Comparison of ENCODE assay signal across 25 cellular contexts in genomic region chr16:58709338-58709737, GRCh38. TPM values are rescaled to one million over a fixed set of nuclear protein-coding genes. Genes with fewer than 3 reads are reported as not detected.
A peak's percentile ranks its signal among the peaks of the same experiment; 100 is the strongest.
DNase-seq lines count a peak whose midpoint lies in the region; ATAC-seq, FAIRE-seq and TF ChIP-seq lines count a peak whose summit lies in the region.
"Had no signal": no experiment of that assay in that cellular context is flagged by ENCODE, and none has a peak within 500 bp of the region (broad histone marks: within the 10 kb centered on the region; RNA-seq: fewer than 3 reads in every experiment).

No MANE protein-coding gene starts in this region.

- FAIRE-seq in GM18507 (lab: Jason Lieb, UNC): peak; percentile 85

- H3K36me3 Mint-ChIP-seq in MCF 10A (ENCODE audit: insufficient read depth, unreplicated experiment): peaks cover 70% of the 10 kb centered on the region
- H3K36me3 Mint-ChIP-seq: natural killer cell had no signal

- intact Hi-C loops in posterior cingulate gyrus (cut with DNase I) (no loop called here), MCF 10A (cut with micrococcal nuclease) (no loop called here)

- H3K9me3 Mint-ChIP-seq in MCF 10A (ENCODE audit: unreplicated experiment): no peaks in the 10 kb centered on the region
- H3K9me3 Mint-ChIP-seq: H9, mesothelial cell of epicardium, natural killer cell had no signal

- CTCF ChIA-PET in MCF 10A (lab: Yijun Ruan, JAX): interaction anchor here (0.6 to 2.3 kb wide), 2 partner anchors 9 to 15 kb away, joined by 4 to 11 read pairs; no protein-coding TSS in a partner anchor

- peak; percentile 65 for ATAC-seq in HG03139 (IDR thresholded peaks at IDR 0.05; ENCODE audit: unreplicated experiment)
- ATAC-seq: body of pancreas, natural killer cell had no signal

- no peak overlapping the region for H3K4me3 Mint-ChIP-seq in MCF 10A (ENCODE audit: unreplicated experiment)
- H3K4me3 Mint-ChIP-seq: H9, mesothelial cell of epicardium, natural killer cell had no signal

- no peak overlapping the region for H3K27ac Mint-ChIP-seq in MCF 10A (ENCODE audit: low read depth, unreplicated experiment)
- H3K27ac Mint-ChIP-seq: H9, mesothelial cell of epicardium, natural killer cell had no signal

- no TSS peak for BruUV-seq in MCF 10A (replicated peaks; lab: Mats Ljungman, UMichigan)

- no peaks in the 10 kb centered on the region for H3K4me1 Mint-ChIP-seq in MCF 10A (ENCODE audit: insufficient read depth, unreplicated experiment)
- H3K4me1 Mint-ChIP-seq: mesothelial cell of epicardium, natural killer cell had no signal

- no peak for TF ChIP-seq CTCF in epithelial cell of proximal tubule (conservative IDR thresholded peaks at IDR 0.05; ENCODE audit: low read depth, low read length)
- TF ChIP-seq CTCF in MCF 10A (IDR thresholded peaks at IDR 0.05; ENCODE audit: unreplicated experiment): no peak

- no peak overlapping the region for H3K4me3 ChIP-seq in epithelial cell of proximal tubule (ENCODE audit: low read depth, low read length)
- H3K4me3 ChIP-seq: body of pancreas, left ventricle myocardium inferior, Peyer's patch, right atrium auricular region, thoracic aorta had no signal

- POLR2A ChIA-PET in MCF 10A (lab: Yijun Ruan, JAX): interaction anchor here (1.2 kb wide), 1 partner anchor 21 kb away, joined by 8 read pairs; no protein-coding TSS in a partner anchor

- DNase-seq in GM18507 (ENCODE audit: extremely low spot score, insufficient read length, low read depth) (no peak), epithelial cell of proximal tubule (ENCODE audit: low read depth) (peak; percentile 87), renal cortical epithelial cell (ENCODE audit: low read depth) (peak; percentile 91), activated T-cell treated with anti-CD3 and anti-CD28 coated beads for 4 hours (no peak), posterior cingulate gyrus (no peak), MCF 10A (ENCODE audit: unreplicated experiment) (no peak)
- DNase-seq: activated CD4-positive, CD25-positive, alpha-beta regulatory T cell treated with anti-CD3 and anti-CD28 coated beads, Interleukin-2, amount 50 U/mL, for 72 hours; activated gamma-delta T cell; activated T-cell treated with anti-CD3 and anti-CD28 coated beads, Interleukin-2, amount 50 U/mL, for 1 hour; body of pancreas; effector CD8-positive, alpha-beta T cell; erythroblast; H9; Karpas-422; left ventricle myocardium inferior; natural killer cell; NCI-H1694 treated with DMSO at 0.1 percent for 48 hours; NCI-H526; Peyer's patch; stimulated activated CD4-positive, alpha-beta T cell treated with anti-CD3 and anti-CD28 coated beads, Interleukin-4, amount 100 ng/mL, for 24 hours; stimulated activated naive CD4-positive, alpha-beta T cell treated with Interleukin-2 at 50 U/mL for 16 hours had no signal

- H3K27me3 Mint-ChIP-seq in MCF 10A (ENCODE audit: insufficient read depth, unreplicated experiment): no peaks in the 10 kb centered on the region

RNA-seq across cellular contexts. Expression of gene SLC38A7, which starts 24.8 kb away (rescaled TPM):
- total RNA-seq in epithelial cell of proximal tubule (9.5 and 12.0 TPM in 2 replicates), renal cortical epithelial cell (17.7 and 35.7 TPM in 2 replicates), MCF 10A (2022) (12.6 and 21.4 TPM in 2 replicates)

RNA-seq across cellular contexts. Expression of gene GOT2, which starts 24.8 kb away (rescaled TPM):
- total RNA-seq in epithelial cell of proximal tubule (173 and 228 TPM in 2 replicates), renal cortical epithelial cell (66.9 and 108 TPM in 2 replicates), MCF 10A (2022) (86.8 and 96.9 TPM in 2 replicates)

Comparison
In these comparisons a context has a peak if more than half of its experiments do, and no peak if none do; other contexts are left out.
1. DNase-seq: peak in epithelial cell of proximal tubule (single experiment) and renal cortical epithelial cell (single experiment); none in GM18507 (single experiment), activated T-cell treated with anti-CD3 and anti-CD28 coated beads for 4 hours (single experiment), posterior cingulate gyrus (0 of 10) and MCF 10A (single experiment).